Comparison of ENCODE assay signal across 14 cellular contexts in genomic region chr20:49579874-49580817, GRCh38. TPM values are rescaled to one million over a fixed set of nuclear protein-coding genes. Genes with fewer than 3 reads are reported as not detected.
DNase-seq lines count a peak whose midpoint lies in the region; ATAC-seq and TF ChIP-seq lines count a peak whose summit lies in the region.
"Had no signal": no experiment of that assay in that cellular context is flagged by ENCODE, and none has a peak within 500 bp of the region (broad histone marks: within the 10 kb centered on the region; RNA-seq: fewer than 3 reads in every experiment).

No MANE protein-coding gene starts in this region.

- intact Hi-C loops in sigmoid colon (cut with DNase I), result no loop called here

- peaks cover 5% of the 10 kb centered on the region for H3K27me3 Mint-ChIP-seq in brain

- no peak for TF ChIP-seq EP300 in sigmoid colon (IDR thresholded peaks at IDR 0.05)

- peaks cover 38% of the 10 kb centered on the region for H3K4me1 Mint-ChIP-seq in brain

- H3K27ac Mint-ChIP-seq in brain, result peak overlapping the region in 3 of 5 experiments; percentile 68 to 94 (median 74)
- H3K27ac Mint-ChIP-seq: activated T-cell treated with anti-CD3 and anti-CD28 coated beads, Interleukin-2, amount 50 U/mL, for 24 hours had no signal

- no peaks in the 10 kb centered on the region for H3K36me3 ChIP-seq in GM23248 (ENCODE audit: low read depth)
- H3K36me3 ChIP-seq in hepatocyte (replicated peaks; ENCODE audit: insufficient read depth, low read depth), result no peaks in the 10 kb centered on the region
- H3K36me3 ChIP-seq in sigmoid colon, result no peaks in the 10 kb centered on the region
- H3K36me3 ChIP-seq: tibial nerve had no signal

- peak; percentile 46 for DNase-seq in GM23248
- peak; percentile 31 for DNase-seq in hepatocyte (ENCODE audit: low spot score)
- peak; percentile 91 for DNase-seq in sigmoid colon
- DNase-seq in NCI-H1930 (lab: John Stamatoyannopoulos, UW), result no peak
- no peak for DNase-seq in stimulated activated CD8-positive, alpha-beta memory T cell treated with anti-CD3 and anti-CD28 coated beads, Interleukin-4, amount 100 ng/mL, for 48 hours
- DNase-seq: activated T-cell treated with anti-CD3 and anti-CD28 coated beads, Interleukin-2, amount 50 U/mL, for 24 hours; COR-L47; NCI-H1694 treated with DMSO at 0.1 percent for 48 hours; nucleus accumbens; stimulated activated CD4-positive, alpha-beta T cell treated with anti-CD3 and anti-CD28 coated beads, Interleukin-4, amount 100 ng/mL, for 4 hours had no signal

- H4K20me1 ChIP-seq in GM23248 (ENCODE audit: insufficient read depth) (no peaks in the 10 kb centered on the region), hepatocyte (ENCODE audit: insufficient read depth, poor library complexity, severe bottlenecking) (no peaks in the 10 kb centered on the region)

- peaks cover 6 to 27% (median 16%) of the 10 kb centered on the region in 5 experiments for H3K9me3 Mint-ChIP-seq in brain

- peaks cover 42% of the 10 kb centered on the region for H3F3A ChIP-seq in GM23248 (ENCODE audit: insufficient read depth)

- TF ChIP-seq CTCF in brain (conservative IDR thresholded peaks at IDR 0.05), result no peak
- TF ChIP-seq CTCF in hepatocyte (IDR thresholded peaks at IDR 0.05; ENCODE audit: poor library complexity), result no peak
- TF ChIP-seq CTCF in sigmoid colon (IDR thresholded peaks at IDR 0.05), result no peak

- peak overlapping the region in 1 of 5 experiments; percentile 16 for H3K4me3 Mint-ChIP-seq in brain
- H3K4me3 Mint-ChIP-seq: activated T-cell treated with anti-CD3 and anti-CD28 coated beads, Interleukin-2, amount 50 U/mL, for 24 hours had no signal

- H3K4me1 ChIP-seq in GM23248 (ENCODE audit: insufficient read depth) (peaks cover 43% of the 10 kb centered on the region), hepatocyte (ENCODE audit: insufficient read depth) (peaks cover 44% of the 10 kb centered on the region), sigmoid colon (peaks cover 0 to 56% (median 42%) of the 10 kb centered on the region in 4 donors)

- 40 to 53% methylated on average over 14 to 15 of the region's 15 CpGs for WGBS in GM23248 (ENCODE audit: low coverage in 1 of 2, low lambda C conversion rate in 2 of 2, missing lambda C conversion rate in 2 of 2), 2 experiments
- WGBS in hepatocyte (ENCODE audit: low lambda C conversion rate, missing lambda C conversion rate), result 78% methylated on average over 15 of the region's 15 CpGs
- WGBS in sigmoid colon, 2 donors, result 76 to 85% methylated on average over 15 of the region's 15 CpGs

- H3K79me2 ChIP-seq in GM23248 (ENCODE audit: insufficient read depth), result no peaks in the 10 kb centered on the region
- no peaks in the 10 kb centered on the region for H3K79me2 ChIP-seq in hepatocyte

- H3K9me3 ChIP-seq in GM23248 (ENCODE audit: low read depth) (no peaks in the 10 kb centered on the region), hepatocyte (ENCODE audit: low read depth) (no peaks in the 10 kb centered on the region), sigmoid colon (peaks cover 0 to 7% (median 0%) of the 10 kb centered on the region in 4 donors)

- H3K4me3 ChIP-seq in GM23248, result no peak overlapping the region
- no peak overlapping the region for H3K4me3 ChIP-seq in hepatocyte
- H3K4me3 ChIP-seq in sigmoid colon, result no peak overlapping the region
- H3K4me3 ChIP-seq: tibial nerve had no signal

- no peaks in the 10 kb centered on the region for H3K9me2 ChIP-seq in GM23248 (ENCODE audit: insufficient read depth)
- no peaks in the 10 kb centered on the region for H3K9me2 ChIP-seq in hepatocyte (replicated peaks; ENCODE audit: insufficient read depth)

- TF ChIP-seq POLR2A in sigmoid colon (IDR thresholded peaks at IDR 0.05), result no peak

- H3K27me3 ChIP-seq in GM23248 (replicated peaks; ENCODE audit: insufficient read depth) (no peaks in the 10 kb centered on the region), hepatocyte (no peaks in the 10 kb centered on the region), sigmoid colon (no peaks in the 10 kb centered on the region)
- H3K27me3 ChIP-seq: tibial nerve had no signal

- in situ Hi-C loops in GM23248 (cut with MboI), result no loop called here

- H3K9ac ChIP-seq in GM23248, result peak overlapping the region; percentile 52

- H3K4me2 ChIP-seq in GM23248 (ENCODE audit: unreplicated experiment) (peak overlapping the region; percentile 49), hepatocyte (no peak overlapping the region)

- H3K36me3 Mint-ChIP-seq in brain, result peaks cover 3% of the 10 kb centered on the region

- H2AFZ ChIP-seq in GM23248 (peak overlapping the region; percentile 66), hepatocyte (no peak overlapping the region)

- ATAC-seq in GM18498 (IDR thresholded peaks at IDR 0.05; ENCODE audit: unreplicated experiment), result no peak
- ATAC-seq in GM21737 (IDR thresholded peaks at IDR 0.05; ENCODE audit: unreplicated experiment), result no peak

- H3K27ac ChIP-seq in GM23248, result peak overlapping the region; percentile 79
- H3K27ac ChIP-seq in hepatocyte, result peak overlapping the region; percentile 78
- H3K27ac ChIP-seq in sigmoid colon, result peak overlapping the region; percentile 71 to 83 (median 76)

RNA-seq across cellular contexts. Expression of gene PTGIS, which starts 12.2 kb away (rescaled TPM):
- total RNA-seq in GM23248 (2014; rRNA removed; shearing (Covaris generic)), result 178 and 192 TPM in 2 replicates
- polyA plus RNA-seq in GM23248 (2016; fragmentation: Nextera tagmentation; extraction: Ambion mirVana), result 109 and 114 TPM in 2 replicates
- 0.63 TPM for polyA plus RNA-seq in brain (ENCODE audit: insufficient read depth, low read depth, low replicate concordance)
- total RNA-seq in hepatocyte, result 22.5 and 26.1 TPM in 2 replicates
- polyA plus RNA-seq in hepatocyte, result 25.4 and 27.4 TPM in 2 replicates
- total RNA-seq in sigmoid colon, result 100 to 1,000 TPM in 1 of 4 donors, 10 to 100 TPM in 3; 55.3 to 241 (median 82.5) TPM
- polyA plus RNA-seq in sigmoid colon, result 10 to 100 TPM in 1 of 3 donors, 1 to 10 TPM in 1, under 1 TPM in 1; 0.46 to 12.0 (median 5.8) TPM

Comparison
In these comparisons a context has a peak if more than half of its experiments do, and no peak if none do; other contexts are left out.
1. DNase-seq: peak in GM23248 (single experiment), hepatocyte (single experiment) and sigmoid colon (single experiment); none in NCI-H1930 (0 of 2) and stimulated activated CD8-positive, alpha-beta memory T cell treated with anti-CD3 and anti-CD28 coated beads, Interleukin-4, amount 100 ng/mL, for 48 hours (single experiment).
2. Peak in every context shown above with its lines, with median percentiles within 50 percentile points of each other: H3K27ac ChIP-seq.